18 cellular contexts compared by ENCODE assay signal in genomic region chr5:155996123-155996522, GRCh38.
DNase-seq lines count a peak whose midpoint lies in the region; ATAC-seq and TF ChIP-seq lines count a peak whose summit lies in the region.
"Had no signal": no experiment of that assay in that cellular context is flagged by ENCODE, and none has a peak within 500 bp of the region (broad histone marks: within the 10 kb centered on the region; RNA-seq: fewer than 3 reads in every experiment).

No MANE protein-coding gene starts in this region.

- WGBS in thyroid gland, 2 donors: 94 to 95% methylated on average over 5 of the region's 5 CpGs
- WGBS in esophagus muscularis mucosa: 83% methylated on average over 5 of the region's 5 CpGs

- no peak for TF ChIP-seq EP300 in esophagus muscularis mucosa (IDR thresholded peaks at IDR 0.05)

- no peaks in the 10 kb centered on the region for H3K36me3 Mint-ChIP-seq in WTC11
- H3K36me3 Mint-ChIP-seq: CD8-positive, alpha-beta T cell had no signal

- H3K27ac ChIP-seq in thyroid gland (no peak overlapping the region), esophagus muscularis mucosa (replicated peaks in 1 of 4) (no peak overlapping the region)
- H3K27ac ChIP-seq: BLaER1, C4-2B had no signal

- TF ChIP-seq CTCF in WTC11 (IDR thresholded peaks at IDR 0.05) (no peak), thyroid gland (IDR thresholded peaks at IDR 0.05) (no peak), esophagus muscularis mucosa (IDR thresholded peaks at IDR 0.05) (no peak)

- POLR2A ChIA-PET in WTC11 (lab: Charles Lee): no interaction called here

- no peaks in the 10 kb centered on the region for H3K27me3 Mint-ChIP-seq in WTC11 (ENCODE audit: low read depth)

- no peak overlapping the region for H3K4me3 Mint-ChIP-seq in WTC11
- H3K4me3 Mint-ChIP-seq: CD4-positive, alpha-beta T cell; CD8-positive, alpha-beta T cell had no signal

- H3K4me1 ChIP-seq in thyroid gland: no peaks in the 10 kb centered on the region
- H3K4me1 ChIP-seq in esophagus muscularis mucosa: no peaks in the 10 kb centered on the region
- H3K4me1 ChIP-seq: BE2C, BLaER1, Caco-2 had no signal

- CTCF ChIA-PET in WTC11 (lab: Charles Lee): no interaction called here

- H3K27me3 ChIP-seq in H7 (ENCODE audit: control insufficient read depth, insufficient read depth, low read length) (no peaks in the 10 kb centered on the region), thyroid gland (no peaks in the 10 kb centered on the region), esophagus muscularis mucosa (no peaks in the 10 kb centered on the region)
- H3K27me3 ChIP-seq: BE2C, BLaER1 had no signal

- no peak overlapping the region for H3K27ac Mint-ChIP-seq in WTC11
- H3K27ac Mint-ChIP-seq: CD4-positive, alpha-beta T cell; CD8-positive, alpha-beta T cell had no signal

- H3K36me3 ChIP-seq in H7 (replicated peaks; ENCODE audit: control insufficient read depth, insufficient read depth, low read length): no peaks in the 10 kb centered on the region
- H3K36me3 ChIP-seq in thyroid gland: no peaks in the 10 kb centered on the region
- H3K36me3 ChIP-seq in esophagus muscularis mucosa: no peaks in the 10 kb centered on the region
- H3K36me3 ChIP-seq: BE2C, BLaER1 had no signal

- no peaks in the 10 kb centered on the region for H3K9me3 ChIP-seq in thyroid gland
- H3K9me3 ChIP-seq in esophagus muscularis mucosa: no peaks in the 10 kb centered on the region
- H3K9me3 ChIP-seq: BE2C, BLaER1, Caco-2 had no signal

- H3K4me1 Mint-ChIP-seq in WTC11: peaks cover 16% of the 10 kb centered on the region

- 0 out of 2 replicates have a peak, but pooled peaks cover 3% of the 10 kb centered on the region for H3K9me3 Mint-ChIP-seq in WTC11
- H3K9me3 Mint-ChIP-seq: CD4-positive, alpha-beta T cell; CD8-positive, alpha-beta T cell had no signal

- peak; percentile 76 for ATAC-seq in WTC11
- ATAC-seq: CD8-positive, alpha-beta T cell had no signal

- intact Hi-C loops in thyroid gland (cut with DNase I): no loop called here
- intact Hi-C loops in esophagus muscularis mucosa (cut with DNase I): no loop called here

- TF ChIP-seq POLR2A in thyroid gland (IDR thresholded peaks at IDR 0.05) (no peak), esophagus muscularis mucosa (IDR thresholded peaks at IDR 0.05; ENCODE audit: low read depth) (no peak)

- H3K4me3 ChIP-seq in H7 (ENCODE audit: insufficient read depth, low read depth, low read length): no peak overlapping the region
- H3K4me3 ChIP-seq in thyroid gland (replicated peaks in 1 of 3): no peak overlapping the region
- no peak overlapping the region for H3K4me3 ChIP-seq in esophagus muscularis mucosa
- H3K4me3 ChIP-seq: BLaER1 had no signal

- DNase-seq in H7 (peak; percentile 37), WTC11 (ENCODE audit: low spot score) (no peak), iPS-NIHi11 (ENCODE audit: low spot score) (peak; percentile 9), C1 segment of cervical spinal cord (lab: John Stamatoyannopoulos, UW) (no peak), thyroid gland (no peak), esophagus muscularis mucosa (ENCODE audit: extremely low spot score) (no peak)
- no peak for DNase-seq in stimulated activated CD4-positive, alpha-beta T cell treated with anti-CD3 and anti-CD28 coated beads, Interleukin-2, amount 100 ng/mL, for 48 hours
- DNase-seq: 8988T; ACHN; BE2C; Caco-2; Calu3; CD4-positive, alpha-beta T cell; CD8-positive, alpha-beta T cell; DMS79 treated with DMSO at 0.1 percent for 48 hours; GF-D8 had no signal

TF ChIP-seq in WTC11, 78 proteins besides CTCF, POLR2A, EP300 and RAD21:
- 0 out of 2 replicates have a peak, but pooled peaks have one; percentile 36 for TF ChIP-seq ZNF317 (CRISPR knock-in tag; IDR thresholded peaks at IDR 0.05; ENCODE audit: borderline replicate concordance, low read depth)
- TF ChIP-seq AR (CRISPR knock-in tag; IDR thresholded peaks at IDR 0.05): no peak
- TF ChIP-seq ZNF396 (CRISPR knock-in tag; IDR thresholded peaks at IDR 0.05; ENCODE audit: borderline replicate concordance): no peak
- no peak for TF ChIP-seq GRHL2 (CRISPR knock-in tag; IDR thresholded peaks at IDR 0.05; ENCODE audit: insufficient replicate concordance, severe bottlenecking)
- no peak for TF ChIP-seq NR1H2 (CRISPR knock-in tag; IDR thresholded peaks at IDR 0.05)

Comparison
In these comparisons a context has a peak if more than half of its experiments do, and no peak if none do; other contexts are left out.
1. DNase-seq: peak in H7 (single experiment) and iPS-NIHi11 (single experiment); none in WTC11 (single experiment), C1 segment of cervical spinal cord (0 of 14), thyroid gland (0 of 2), stimulated activated CD4-positive, alpha-beta T cell treated with anti-CD3 and anti-CD28 coated beads, Interleukin-2, amount 100 ng/mL, for 48 hours (0 of 2) and esophagus muscularis mucosa (single experiment).